11 cellular contexts compared by ENCODE assay signal in the genomic region with DNA sequence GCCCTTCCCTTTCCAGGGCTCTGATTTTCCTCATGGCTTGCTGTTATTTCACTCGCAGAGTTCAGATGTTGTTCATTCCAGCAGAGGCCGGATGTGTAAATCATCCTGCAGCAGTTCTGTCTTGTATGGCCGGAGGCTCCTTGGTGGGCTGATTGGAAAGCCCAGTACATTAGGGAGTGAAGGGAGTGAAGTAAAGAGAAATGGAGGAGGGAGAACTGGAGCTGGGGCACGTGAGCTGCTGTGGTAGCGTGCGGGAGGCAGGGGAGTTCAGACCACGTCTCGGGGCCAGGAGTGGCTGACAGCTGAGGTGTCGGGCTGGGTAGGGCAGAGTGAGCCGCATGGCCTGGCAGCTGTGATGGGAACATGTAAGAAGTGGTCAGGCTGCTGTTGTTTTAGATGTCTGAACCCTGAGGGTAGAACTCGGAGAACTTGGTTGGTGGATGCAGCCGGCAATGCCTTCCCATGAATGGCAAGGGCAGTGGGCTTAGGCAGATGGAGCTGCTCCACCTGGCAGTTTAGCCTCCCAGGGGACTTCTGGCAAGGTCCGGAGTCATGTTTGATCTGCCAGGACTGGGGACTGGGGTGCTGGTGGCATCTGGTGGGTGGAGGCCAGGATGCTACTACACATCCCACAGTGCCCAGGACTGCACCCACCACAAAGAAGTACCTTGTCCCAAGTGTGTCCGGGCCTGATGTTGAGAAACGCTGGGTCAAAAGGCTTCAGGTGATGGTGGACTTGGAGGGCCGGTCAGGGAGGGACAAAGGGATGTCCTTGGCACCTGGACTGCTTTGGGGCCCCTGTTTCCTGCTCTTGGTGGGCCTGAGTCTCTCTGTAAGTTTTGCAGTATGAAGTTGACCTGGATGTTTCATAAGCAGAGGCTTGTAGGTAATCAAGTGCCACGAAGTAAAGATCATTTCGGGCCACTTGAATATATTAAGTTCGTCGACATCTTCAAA. TPM values are rescaled to one million over a fixed set of nuclear protein-coding genes. Genes with fewer than 3 reads are reported as not detected.
DNase-seq lines count a peak whose midpoint lies in the region; ATAC-seq and TF ChIP-seq lines count a peak whose summit lies in the region.
"Had no signal": no experiment of that assay in that cellular context is flagged by ENCODE, and none has a peak within 500 bp of the region (broad histone marks: within the 10 kb centered on the region; RNA-seq: fewer than 3 reads in every experiment).

No MANE protein-coding gene starts in this region.

- H3K4me1 ChIP-seq in lung (ENCODE audit: control insufficient read depth in 2 of 2, insufficient read depth in 2 of 2, low read length in 2 of 2) (peaks cover 20 to 55% of the 10 kb centered on the region in 2 donors), tibial artery (peaks cover 0 to 99% (median 60%) of the 10 kb centered on the region in 4 donors)

- H3K4me3 ChIP-seq in choroid plexus epithelial cell (ENCODE audit: low read depth, low read length) (no peak overlapping the region), lung (no peak overlapping the region), tibial artery (peak overlapping the region; percentile 4 to 7)
- H3K4me3 ChIP-seq: pancreas, testis had no signal

- DNase-seq in NCI-H226 (peak; percentile 97), choroid plexus epithelial cell (ENCODE audit: low read depth) (peak; percentile 67), lung (ENCODE audit: low spot score) (no peak), tibial artery (no peak), DMS153 (lab: John Stamatoyannopoulos, UW) (no peak), NCI-H2227 (lab: John Stamatoyannopoulos, UW; ENCODE audit: unreplicated experiment) (no peak)
- no peak for DNase-seq in effector CD4-positive, alpha-beta T cell
- DNase-seq: activated CD4-positive, alpha-beta T cell treated with anti-CD3 and anti-CD28 coated beads, Interleukin-2, amount 50 U/mL, for 48 hours; testis had no signal

- ATAC-seq in lung (ENCODE audit: insufficient read depth, low FRiP score) (peak; percentile 3), HG03354 (IDR thresholded peaks at IDR 0.05; ENCODE audit: poor library complexity, severe bottlenecking, unreplicated experiment) (no peak)

- H3K27me3 ChIP-seq in lung (ENCODE audit: control insufficient read depth, insufficient read depth): no peaks in the 10 kb centered on the region
- no peaks in the 10 kb centered on the region for H3K27me3 ChIP-seq in tibial artery
- H3K27me3 ChIP-seq: pancreas, testis had no signal

- H3K9me3 ChIP-seq in lung (ENCODE audit: control insufficient read depth in 2 of 2, insufficient read depth in 1 of 2, low read length in 1 of 2) (no peaks in the 10 kb centered on the region), tibial artery (no peaks in the 10 kb centered on the region)
- H3K9me3 ChIP-seq: pancreas, testis had no signal

- intact Hi-C loops in tibial artery (cut with DNase I; ENCODE audit: low total_unique reads): no loop called here

- H3K27ac ChIP-seq in lung (ENCODE audit: low read depth in 1 of 2, low read length in 1 of 2) (peak overlapping the region; percentile 63 to 84), tibial artery (peak overlapping the region; percentile 70 to 76)

- WGBS in lung, 2 donors: 75 to 84% methylated on average over 20 of the region's 20 CpGs

- no peaks in the 10 kb centered on the region for H3K36me3 ChIP-seq in lung (ENCODE audit: control insufficient read depth in 2 of 2, insufficient read depth in 2 of 2, low read length in 2 of 2)
- H3K36me3 ChIP-seq in tibial artery: no peaks in the 10 kb centered on the region
- H3K36me3 ChIP-seq: pancreas had no signal

- no peak for TF ChIP-seq CTCF in choroid plexus epithelial cell (conservative IDR thresholded peaks at IDR 0.05; ENCODE audit: low read depth, low read length)
- no peak for TF ChIP-seq CTCF in lung (IDR thresholded peaks at IDR 0.05; ENCODE audit: control extremely low read depth, extremely low read depth)
- no peak for TF ChIP-seq CTCF in tibial artery (IDR thresholded peaks at IDR 0.05)

RNA-seq across cellular contexts. Expression of a gene that starts 29.1 kb away (rescaled TPM):
- total RNA-seq in lung: 10 to 100 TPM; 19.2 to 30.9 TPM
- polyA plus RNA-seq in lung: 10 to 100 TPM in 1 of 2 donors, 1 to 10 TPM in 1; 7.4 to 14.8 TPM

Comparison
In these comparisons a context has a peak if more than half of its experiments do, and no peak if none do; other contexts are left out.
1. DNase-seq: peak in NCI-H226 (single experiment) and choroid plexus epithelial cell (single experiment); none in lung (single experiment), tibial artery (0 of 2), effector CD4-positive, alpha-beta T cell (single experiment), DMS153 (single experiment) and NCI-H2227 (single experiment).
2. H3K4me3 ChIP-seq: peak in tibial artery (2 of 2); none in choroid plexus epithelial cell (single experiment) and lung (single experiment).